In genomic region chr2:106886916-106887758, GRCh38 we compare ENCODE assay signal across 9 cellular contexts. TPM values are rescaled to one million over a fixed set of nuclear protein-coding genes. Genes with fewer than 3 reads are reported as not detected.
A peak's percentile ranks its signal among the peaks of the same experiment; 100 is the strongest.
DNase-seq lines count a peak whose midpoint lies in the region; ATAC-seq and TF ChIP-seq lines count a peak whose summit lies in the region.
"Had no signal": no experiment of that assay in that cellular context is flagged by ENCODE, and none has a peak within 500 bp of the region (broad histone marks: within the 10 kb centered on the region; RNA-seq: fewer than 3 reads in every experiment).

No MANE protein-coding gene starts in this region.

- H3K9me3 ChIP-seq in adipocyte (ENCODE audit: control insufficient read depth, low read length) (no peaks in the 10 kb centered on the region), stomach (no peaks in the 10 kb centered on the region), adrenal gland (replicated peaks in 1 of 3) (no peaks in the 10 kb centered on the region)
- no peaks in the 10 kb centered on the region for H3K9me3 ChIP-seq in CD4-positive, alpha-beta memory T cell (ENCODE audit: control insufficient read depth in 1 of 2, low read length in 2 of 2)

- 2 to 5% (median 4%) methylated on average over 18 to 71 of the region's 71 CpGs for WGBS in stomach, 5 donors
- 2 to 17% (median 2%) methylated on average over 4 to 71 of the region's 71 CpGs for whole genome bisulfite sequencing in adrenal gland, 4 donors

- no peak for TF ChIP-seq POLR2A in stomach (IDR thresholded peaks at IDR 0.05)
- no peak for TF ChIP-seq POLR2A in adrenal gland (IDR thresholded peaks at IDR 0.05)

- TF ChIP-seq CTCF in stomach (IDR thresholded peaks at IDR 0.05) (no peak), adrenal gland (IDR thresholded peaks at IDR 0.05) (no peak)

- no peak overlapping the region for H3K4me3 Mint-ChIP-seq in CD4-positive, alpha-beta memory T cell

- CTCF ChIA-PET in CD4-positive, alpha-beta memory T cell (lab: Charles Lee; ENCODE audit: partially characterized antibody) = interaction anchor here (0.9 kb wide), 1 partner anchor 10 kb away, joined by 3 read pairs; no protein-coding TSS in a partner anchor

- H3K4me1 ChIP-seq in adipocyte (ENCODE audit: control insufficient read depth, insufficient read depth, low read length) = peaks cover 5% of the 10 kb centered on the region
- peaks cover 0 to 30% (median 24%) of the 10 kb centered on the region in 4 donors for H3K4me1 ChIP-seq in stomach
- no peaks in the 10 kb centered on the region for H3K4me1 ChIP-seq in CD4-positive, alpha-beta memory T cell (ENCODE audit: insufficient read depth, low read length)
- H3K4me1 ChIP-seq in adrenal gland (replicated peaks in 1 of 2) = no peaks in the 10 kb centered on the region

- no peak for ATAC-seq in GM21619 (IDR thresholded peaks at IDR 0.05; ENCODE audit: unreplicated experiment)

- H3K36me3 Mint-ChIP-seq in CD4-positive, alpha-beta memory T cell = peaks cover 0 to 3% of the 10 kb centered on the region in 2 donors

- intact Hi-C loops in stomach (cut with DNase I; ENCODE audit: low total_unique reads) = no loop called here
- intact Hi-C loops in CD4-positive, alpha-beta memory T cell (cut with micrococcal nuclease) = no loop called here
- intact Hi-C loops in adrenal gland (cut with DNase I) = no loop called here

- H3K27ac ChIP-seq in stomach (peak overlapping the region in 3 of 5 donors; percentile 44 to 58 (median 57)), adrenal gland (no peak overlapping the region)
- no peak overlapping the region for H3K27ac ChIP-seq in CD4-positive, alpha-beta memory T cell (ENCODE audit: low read depth, low read length)
- H3K27ac ChIP-seq: KMS-11 had no signal

- H3K27me3 Mint-ChIP-seq in CD4-positive, alpha-beta memory T cell = peaks cover 11 to 12% of the 10 kb centered on the region in 2 donors

- POLR2A ChIA-PET in CD4-positive, alpha-beta memory T cell (lab: Charles Lee; ENCODE audit: partially characterized antibody) = no interaction called here

- H3K4me3 ChIP-seq in adipocyte (ENCODE audit: low read length) = peak overlapping the region; percentile 37
- peak overlapping the region; percentile 53 to 71 (median 62) for H3K4me3 ChIP-seq in stomach
- H3K4me3 ChIP-seq in CD4-positive, alpha-beta memory T cell (ENCODE audit: low read length in 2 of 2) = no peak overlapping the region
- peak overlapping the region in 1 of 4 donors; percentile 39 for H3K4me3 ChIP-seq in adrenal gland

- peaks cover 0 to 8% (median 0%) of the 10 kb centered on the region in 8 donors for H3K9me3 Mint-ChIP-seq in CD4-positive, alpha-beta memory T cell

- H3K4me1 Mint-ChIP-seq in CD4-positive, alpha-beta memory T cell = peaks cover 0 to 7% (median 3%) of the 10 kb centered on the region in 4 donors

- H3K27me3 ChIP-seq in adipocyte (replicated peaks; ENCODE audit: control insufficient read depth, insufficient read depth, low read length) (peaks cover 39% of the 10 kb centered on the region), stomach (peaks cover 0 to 41% (median 23%) of the 10 kb centered on the region in 3 donors), adrenal gland (peaks cover 30% of the 10 kb centered on the region)
- peaks cover 3% of the 10 kb centered on the region for H3K27me3 ChIP-seq in CD4-positive, alpha-beta memory T cell (ENCODE audit: insufficient read depth, low read length)

- H3K36me3 ChIP-seq in adipocyte (ENCODE audit: control insufficient read depth, insufficient read depth, low read length, severe bottlenecking) (no peaks in the 10 kb centered on the region), stomach (no peaks in the 10 kb centered on the region), adrenal gland (replicated peaks in 1 of 2) (no peaks in the 10 kb centered on the region)
- H3K36me3 ChIP-seq in CD4-positive, alpha-beta memory T cell (ENCODE audit: insufficient read depth, low read length) = no peaks in the 10 kb centered on the region

- H3K27ac Mint-ChIP-seq in CD4-positive, alpha-beta memory T cell = no peak overlapping the region

- DNase-seq in HT1080 (ENCODE audit: low read depth) (peak; percentile 29), adipocyte (ENCODE audit: low read depth) (peak; percentile 58), iPS-NIHi11 (ENCODE audit: low spot score) (peak; percentile 82), stomach (peak; percentile 68), adrenal gland (no peak)
- DNase-seq in CD4-positive, alpha-beta memory T cell = no peak
- DNase-seq in stimulated activated CD4-positive, alpha-beta T cell treated with anti-CD3 and anti-CD28 coated beads, Interleukin-4, amount 100 ng/mL, for 1 hour = no peak

- TF ChIP-seq EP300 in stomach (IDR thresholded peaks at IDR 0.05) = no peak

- H3K9ac ChIP-seq in adipocyte (ENCODE audit: low read length) = no peak overlapping the region
- H3K9ac ChIP-seq: KMS-11 had no signal

RNA-seq across cellular contexts. Expression of gene ST6GAL2, which starts 1.2 kb away (rescaled TPM):
- total RNA-seq in HT1080 (2014; rRNA removed; shearing (Covaris generic)) = 0.67 and 1.6 TPM in 2 replicates
- polyA plus RNA-seq in HT1080 (2015; cell fraction: cytosol; rRNA removed) = 0.58 and 0.89 TPM in 2 replicates
- 1.8 and 2.0 TPM in 2 replicates for polyA plus RNA-seq in HT1080 (2015; cell fraction: nucleus; rRNA removed)
- total RNA-seq in stomach (1 to 10 TPM in 2 of 5 donors, under 1 TPM in 2, not detected in 1; 0.45 to 9.0 (median 3.2) TPM), adrenal gland (under 1 TPM in 7 of 8 donors, not detected in 1; 0.07 to 0.57 (median 0.17) TPM)
- polyA plus RNA-seq in stomach (under 1 TPM in 2 of 3 donors, not detected in 1; 0.12 to 0.68 TPM), adrenal gland (under 1 TPM; 0.03 to 0.08 (median 0.07) TPM)
- not detected for total RNA-seq in CD4-positive, alpha-beta memory T cell
- not detected for polyA plus RNA-seq in CD4-positive, alpha-beta memory T cell

Comparison
In these comparisons a context has a peak if more than half of its experiments do, and no peak if none do; other contexts are left out.
1. DNase-seq: peak in HT1080 (single experiment), adipocyte (single experiment), iPS-NIHi11 (single experiment) and stomach (single experiment); none in CD4-positive, alpha-beta memory T cell (0 of 5), adrenal gland (0 of 7) and stimulated activated CD4-positive, alpha-beta T cell treated with anti-CD3 and anti-CD28 coated beads, Interleukin-4, amount 100 ng/mL, for 1 hour (single experiment).
2. H3K4me3 ChIP-seq: peak in adipocyte (single experiment) and stomach (4 of 4); none in CD4-positive, alpha-beta memory T cell (0 of 2).
3. H3K27ac ChIP-seq: peak in stomach (3 of 5); none in CD4-positive, alpha-beta memory T cell (single experiment) and adrenal gland (0 of 5).